In the genomic region with DNA sequence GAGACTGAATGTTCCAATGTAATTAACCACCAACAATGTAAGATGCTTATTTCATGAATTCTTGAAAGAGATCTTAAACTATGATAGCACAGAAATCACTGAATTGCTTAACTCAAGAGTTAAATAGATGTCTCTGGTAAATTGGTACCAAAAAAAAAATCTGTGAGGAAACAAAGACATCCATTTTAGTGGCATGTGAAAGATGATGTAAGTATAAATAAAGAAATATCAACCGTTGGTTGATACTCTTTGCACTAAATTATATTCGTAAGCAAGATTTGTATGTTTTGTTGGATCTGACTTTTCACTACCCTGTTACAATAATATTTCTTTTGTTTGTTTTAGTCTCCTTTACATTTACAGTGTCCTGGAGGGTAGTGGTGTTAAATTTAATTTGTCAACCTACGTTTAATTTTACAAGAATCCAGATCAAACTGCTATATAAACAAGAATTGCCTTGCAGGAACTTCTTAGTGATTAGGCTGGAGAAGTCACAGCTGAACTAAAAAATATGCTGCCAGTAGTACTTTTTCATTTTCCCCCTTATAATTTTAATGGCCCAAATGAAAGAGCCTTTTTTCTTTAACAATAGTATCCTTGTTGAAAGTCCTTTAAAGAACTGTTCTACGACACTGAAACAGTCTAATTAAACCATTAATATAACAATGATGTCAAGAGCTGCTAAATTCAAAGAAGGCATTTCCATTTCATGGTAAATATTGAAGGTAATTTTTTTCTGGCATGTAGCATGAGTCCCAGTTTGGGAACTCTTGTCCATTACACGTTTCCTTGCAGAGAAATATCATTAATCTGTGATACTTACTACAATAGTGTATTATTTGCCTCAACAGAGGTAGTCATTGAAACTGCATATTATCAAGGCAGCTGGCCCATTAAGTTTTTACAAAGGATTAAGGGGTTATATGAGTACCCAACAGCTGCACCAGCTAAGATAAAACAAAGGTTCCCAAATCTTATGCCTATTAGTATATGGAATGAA, we compare ENCODE assay signal across 14 cellular contexts.
DNase-seq lines count a peak whose midpoint lies in the region; ATAC-seq and TF ChIP-seq lines count a peak whose summit lies in the region.
"Had no signal": no experiment of that assay in that cellular context is flagged by ENCODE, and none has a peak within 500 bp of the region (broad histone marks: within the 10 kb centered on the region; RNA-seq: fewer than 3 reads in every experiment).

No MANE protein-coding gene starts in this region.

- H3K27ac ChIP-seq in SJCRH30, result peak overlapping the region; percentile 99
- H3K27ac ChIP-seq: SK-N-MC had no signal

- peaks cover 48% of the 10 kb centered on the region for H3K4me1 Mint-ChIP-seq in nephron
- no peaks in the 10 kb centered on the region for H3K4me1 Mint-ChIP-seq in stimulated activated naive CD8-positive, alpha-beta T cell treated with anti-CD3 and anti-CD28 coated beads, Interleukin-15, amount 100 ng/mL, for 72 hours
- H3K4me1 Mint-ChIP-seq: B cell had no signal

- peaks cover 54% of the 10 kb centered on the region for H3K4me1 ChIP-seq in SJCRH30

- DNase-seq in DMS 273 (lab: John Stamatoyannopoulos, UW; ENCODE audit: unreplicated experiment) (peak; percentile 40), NCI-H1436 (lab: John Stamatoyannopoulos, UW) (peak; percentile 67), SJCRH30 (peak; percentile 70 to 95), activated T-cell treated with anti-CD3 and anti-CD28 coated beads for 4 hours (no peak), head of caudate nucleus (no peak)
- no peak for DNase-seq in stimulated activated naive CD8-positive, alpha-beta T cell treated with anti-CD3 and anti-CD28 coated beads, Interleukin-15, amount 100 ng/mL, for 72 hours
- DNase-seq: activated CD8-positive, alpha-beta memory T cell treated with anti-CD3 and anti-CD28 coated beads for 24 hours; activated effector memory CD4-positive, alpha-beta T cell treated with anti-CD3 and anti-CD28 coated beads, Interleukin-2, amount 50 U/mL, for 16 hours; effector CD4-positive, alpha-beta T cell; kidney had no signal

- H3K4me3 ChIP-seq in SJCRH30, result no peak overlapping the region
- H3K4me3 ChIP-seq: SK-N-MC had no signal

- peak overlapping the region in 1 of 3 experiments; percentile 24 for H3K4me3 Mint-ChIP-seq in nephron
- H3K4me3 Mint-ChIP-seq in stimulated activated naive CD8-positive, alpha-beta T cell treated with anti-CD3 and anti-CD28 coated beads, Interleukin-15, amount 100 ng/mL, for 72 hours, result no peak overlapping the region
- H3K4me3 Mint-ChIP-seq: B cell had no signal

- no peaks in the 10 kb centered on the region for H3K36me3 ChIP-seq in SJCRH30

- peak overlapping the region; percentile 91 to 97 (median 93) for H3K27ac Mint-ChIP-seq in nephron
- H3K27ac Mint-ChIP-seq in stimulated activated naive CD8-positive, alpha-beta T cell treated with anti-CD3 and anti-CD28 coated beads, Interleukin-15, amount 100 ng/mL, for 72 hours, result no peak overlapping the region
- H3K27ac Mint-ChIP-seq: B cell had no signal

- peaks cover 15% of the 10 kb centered on the region for H3K9me3 Mint-ChIP-seq in nephron
- H3K9me3 Mint-ChIP-seq in stimulated activated naive CD8-positive, alpha-beta T cell treated with anti-CD3 and anti-CD28 coated beads, Interleukin-15, amount 100 ng/mL, for 72 hours, result no peaks in the 10 kb centered on the region

- intact Hi-C loops in head of caudate nucleus (cut with DNase I), result no loop called here

- H3K27me3 ChIP-seq in SJCRH30, result no peaks in the 10 kb centered on the region

- no peak for TF ChIP-seq CTCF in nephron (IDR thresholded peaks at IDR 0.05; ENCODE audit: unreplicated experiment in 3 of 3)

- H3K27me3 Mint-ChIP-seq in nephron (ENCODE audit: low read depth), result no peaks in the 10 kb centered on the region
- no peaks in the 10 kb centered on the region for H3K27me3 Mint-ChIP-seq in stimulated activated naive CD8-positive, alpha-beta T cell treated with anti-CD3 and anti-CD28 coated beads, Interleukin-15, amount 100 ng/mL, for 72 hours
- H3K27me3 Mint-ChIP-seq: B cell had no signal

- peaks cover 11% of the 10 kb centered on the region for H3K9me3 ChIP-seq in SJCRH30 (replicated peaks)

- peaks cover 20% of the 10 kb centered on the region for H3K36me3 Mint-ChIP-seq in nephron (ENCODE audit: low read depth)

- no peak for ATAC-seq in stimulated activated naive CD8-positive, alpha-beta T cell treated with anti-CD3 and anti-CD28 coated beads, Interleukin-15, amount 100 ng/mL, for 72 hours
- no peak for ATAC-seq in HG02678 (IDR thresholded peaks at IDR 0.05; ENCODE audit: unreplicated experiment)

Comparison
In these comparisons a context has a peak if more than half of its experiments do, and no peak if none do; other contexts are left out.
1. DNase-seq: peak in DMS 273 (single experiment), NCI-H1436 (single experiment) and SJCRH30 (2 of 2); none in activated T-cell treated with anti-CD3 and anti-CD28 coated beads for 4 hours (single experiment), stimulated activated naive CD8-positive, alpha-beta T cell treated with anti-CD3 and anti-CD28 coated beads, Interleukin-15, amount 100 ng/mL, for 72 hours (0 of 2) and head of caudate nucleus (0 of 42).
2. H3K27ac Mint-ChIP-seq: peak in nephron (3 of 3); none in stimulated activated naive CD8-positive, alpha-beta T cell treated with anti-CD3 and anti-CD28 coated beads, Interleukin-15, amount 100 ng/mL, for 72 hours (0 of 2).